Comparison of ENCODE assay signal across 30 cellular contexts in the genomic region with DNA sequence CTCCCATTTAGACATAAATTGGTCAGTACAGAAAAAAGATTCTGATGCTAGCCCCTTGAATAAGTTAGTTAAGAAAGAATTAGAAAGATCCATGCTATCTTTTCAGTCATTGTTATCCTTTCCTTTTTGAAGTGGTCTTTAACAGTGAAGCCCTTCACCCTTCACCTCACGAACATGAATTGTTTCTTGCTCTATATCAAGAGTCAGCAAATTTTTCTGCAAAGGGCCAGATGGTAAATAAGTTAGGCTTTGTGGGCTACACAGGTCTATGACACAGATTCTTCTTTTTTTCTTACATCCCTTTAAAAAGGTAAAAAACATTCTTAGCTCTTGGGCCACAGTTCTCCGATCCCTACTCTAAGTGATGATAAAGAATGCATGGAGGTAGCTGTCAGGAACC.
"Had no signal": no experiment of that assay in that cellular context is flagged by ENCODE, and none has a peak within 500 bp of the region (broad histone marks: within the 10 kb centered on the region; RNA-seq: fewer than 3 reads in every experiment).

No MANE protein-coding gene starts in this region.

- H3K27ac ChIP-seq: ascending aorta, cardiac muscle cell, VCaP had no signal

- H3K4me1 ChIP-seq: ascending aorta had no signal

- H3K27me3 ChIP-seq: ascending aorta, cardiac muscle cell had no signal

- ATAC-seq: activated CD8-positive, alpha-beta memory T cell treated with anti-CD3 and anti-CD28 coated beads, Interleukin-2, amount 10 ng/mL, durations not matched to agents 7 days and 5 days; activated CD8-positive, alpha-beta T cell treated with anti-CD3 and anti-CD28 coated beads, Interleukin-2, amount 10 ng/mL, durations not matched to agents 7 days and 5 days; activated naive CD8-positive, alpha-beta T cell treated with anti-CD3 and anti-CD28 coated beads, Interleukin-2, amount 50 U/mL, for 24 hours had no signal

- H3K4me3 ChIP-seq: ascending aorta, cardiac muscle cell had no signal

- DNase-seq: activated B cell treated with CpG ODN at 0.5 μM for 24 hours; activated CD4-positive, alpha-beta memory T cell treated with anti-CD3 and anti-CD28 coated beads, Interleukin-2, amount 10 ng/mL, durations not matched to agents 7 days and 5 days; activated CD4-positive, alpha-beta T cell treated with anti-CD3 and anti-CD28 coated beads for 4 hours; activated CD4-positive, alpha-beta T cell treated with anti-CD3 and anti-CD28 coated beads, Interleukin-2, amount 10 ng/mL, durations not matched to agents 24 days and 14 days; activated CD4-positive, alpha-beta T cell treated with anti-CD3 and anti-CD28 coated beads, Interleukin-2, amount 50 U/mL, for 48 hours; activated CD4-positive, CD25-positive, alpha-beta regulatory T cell treated with anti-CD3 and anti-CD28 coated beads, Interleukin-2, amount 50 U/mL, for 72 hours; activated CD8-positive, alpha-beta memory T cell treated with anti-CD3 and anti-CD28 coated beads for 24 hours; activated CD8-positive, alpha-beta memory T cell treated with anti-CD3 and anti-CD28 coated beads, Interleukin-2, amount 10 ng/mL, durations not matched to agents 7 days and 5 days; activated CD8-positive, alpha-beta memory T cell treated with anti-CD3 and anti-CD28 coated beads, Interleukin-2, amount 50 U/mL, for 48 hours; activated CD8-positive, alpha-beta T cell treated with anti-CD3 and anti-CD28 coated beads, Interleukin-2, amount 10 ng/mL, durations not matched to agents 7 days and 5 days; activated effector memory CD4-positive, alpha-beta T cell treated with Interleukin-2 at 50 U/mL for 16 hours; activated gamma-delta T cell; activated naive CD4-positive, alpha-beta T cell treated with anti-CD3 and anti-CD28 coated beads, Interleukin-2, amount 10 ng/mL, durations not matched to agents 7 days and 5 days; activated naive CD4-positive, alpha-beta T cell treated with Interleukin-2 at 50 U/mL for 16 hours; activated naive CD8-positive, alpha-beta T cell treated with anti-CD3 and anti-CD28 coated beads, Interleukin-2, amount 10 ng/mL, durations not matched to agents 7 days and 5 days; activated naive CD8-positive, alpha-beta T cell treated with anti-CD3 and anti-CD28 coated beads, Interleukin-2, amount 50 U/mL, for 24 hours; activated T-cell treated with anti-CD3 and anti-CD28 coated beads, Interleukin-2, amount 50 U/mL, for 24 hours; activated T-cell treated with anti-CD3 and anti-CD28 coated beads, Interleukin-2, amount 50 U/mL, for 48 hours; amygdala; anterior cingulate cortex; caudate nucleus; cerebellar nuclear complex; T-helper 1 cell; T-helper 2 cell; T-helper 9 cell had no signal

- H3K9me3 ChIP-seq: ascending aorta had no signal

- FAIRE-seq: bronchial epithelial cell, TTC549 had no signal
